ENCODE assay signal across 20 cellular contexts in genomic region chr11:110896358-110896757, GRCh38.
A peak's percentile ranks its signal among the peaks of the same experiment; 100 is the strongest.
DNase-seq lines count a peak whose midpoint lies in the region; ATAC-seq and TF ChIP-seq lines count a peak whose summit lies in the region.
"Had no signal": no experiment of that assay in that cellular context is flagged by ENCODE, and none has a peak within 500 bp of the region (broad histone marks: within the 10 kb centered on the region; RNA-seq: fewer than 3 reads in every experiment).

No MANE protein-coding gene starts in this region.

- TF ChIP-seq CTCF in astrocyte of the cerebellum (IDR thresholded peaks at IDR 0.05; ENCODE audit: low read depth, low read length, missing control alignments): no peak
- no peak for TF ChIP-seq CTCF in kidney epithelial cell (IDR thresholded peaks at IDR 0.05; ENCODE audit: insufficient read depth, low read length, poor library complexity, severe bottlenecking)
- no peak for TF ChIP-seq CTCF in nephron progenitor cell (IDR thresholded peaks at IDR 0.05)
- TF ChIP-seq CTCF in GM23338 (conservative IDR thresholded peaks at IDR 0.05; ENCODE audit: low read depth in 2 of 2): no peak

- H3K27me3 ChIP-seq in kidney epithelial cell (ENCODE audit: control insufficient read depth, insufficient read depth, low read length) (no peaks in the 10 kb centered on the region), GM23338 (ENCODE audit: insufficient read depth) (no peaks in the 10 kb centered on the region)
- H3K27me3 ChIP-seq: BE2C, gastrocnemius medialis, upper lobe of right lung had no signal

- no peak overlapping the region for H3K4me3 ChIP-seq in astrocyte of the cerebellum (ENCODE audit: low read depth, low read length)
- H3K4me3 ChIP-seq in kidney epithelial cell (ENCODE audit: low read depth, low read length): no peak overlapping the region
- no peak overlapping the region for H3K4me3 ChIP-seq in GM23338
- H3K4me3 ChIP-seq: gastrocnemius medialis, upper lobe of right lung had no signal

- ATAC-seq in GM23338: no peak
- no peak for ATAC-seq in HG02678 (IDR thresholded peaks at IDR 0.05; ENCODE audit: unreplicated experiment)
- ATAC-seq: activated naive CD8-positive, alpha-beta T cell treated with anti-CD3 and anti-CD28 coated beads, Interleukin-2, amount 50 U/mL, for 24 hours; Panc1; T-cell; upper lobe of right lung had no signal

- H3K4me2 ChIP-seq in GM23338: no peak overlapping the region

- no peaks in the 10 kb centered on the region for H3K4me1 ChIP-seq in GM23338 (ENCODE audit: insufficient read depth)
- H3K4me1 ChIP-seq: BE2C, upper lobe of right lung had no signal

- H3K27me3 Mint-ChIP-seq in nephron progenitor cell (ENCODE audit: low read depth, poor library complexity) (no peaks in the 10 kb centered on the region), GM23338 (ENCODE audit: insufficient read depth, low read depth, poor library complexity) (no peaks in the 10 kb centered on the region)
- H3K27me3 Mint-ChIP-seq: activated naive CD8-positive, alpha-beta T cell treated with anti-CD3 and anti-CD28 coated beads, Interleukin-2, amount 50 U/mL, for 24 hours had no signal

- H3K27ac ChIP-seq in GM23338 (ENCODE audit: low read depth): no peak overlapping the region
- H3K27ac ChIP-seq: gastrocnemius medialis, upper lobe of right lung had no signal

- in situ Hi-C loops in ACHN (cut with HindIII; ENCODE audit: low pct_ligation_motif_present, low pct_unique_long_range_greater_than_20kb, low sequenced_read_pairs) (no loop called here), astrocyte of the cerebellum (cut with HindIII; ENCODE audit: low sequenced_read_pairs) (no loop called here)

- H3K9me3 Mint-ChIP-seq in nephron progenitor cell (peaks cover 3% of the 10 kb centered on the region), GM23338 (no peaks in the 10 kb centered on the region)
- H3K9me3 Mint-ChIP-seq: activated naive CD8-positive, alpha-beta T cell treated with anti-CD3 and anti-CD28 coated beads, Interleukin-2, amount 50 U/mL, for 24 hours; dendritic cell treated with granulocyte-macrophage colony-stimulating factor and Interleukin-4, amounts not matched to agents 40 ng/mL and 50 ng/mL, for 4 days had no signal

- no peaks in the 10 kb centered on the region for H3K4me1 Mint-ChIP-seq in nephron progenitor cell
- peaks cover 2% of the 10 kb centered on the region; the same call in 1 of the 3 replicates for H3K4me1 Mint-ChIP-seq in GM23338
- H3K4me1 Mint-ChIP-seq: activated naive CD8-positive, alpha-beta T cell treated with anti-CD3 and anti-CD28 coated beads, Interleukin-2, amount 50 U/mL, for 24 hours; T-cell had no signal

- H3K36me3 ChIP-seq in kidney epithelial cell (ENCODE audit: control insufficient read depth, insufficient read depth, low read length) (no peaks in the 10 kb centered on the region), GM23338 (ENCODE audit: insufficient read depth) (no peaks in the 10 kb centered on the region)
- H3K36me3 ChIP-seq: BE2C, gastrocnemius medialis, upper lobe of right lung had no signal

- H3K9me2 ChIP-seq in GM23338 (ENCODE audit: insufficient read depth): 0 out of 2 replicates have a peak, but pooled peaks cover 8% of the 10 kb centered on the region

- no peak overlapping the region for H2AFZ ChIP-seq in GM23338

- DNase-seq in ACHN: peak; percentile 32
- DNase-seq in HS-5 (ENCODE audit: low read depth): peak; percentile 45
- DNase-seq in astrocyte of the cerebellum (ENCODE audit: low read depth): peak; percentile 66
- DNase-seq in kidney epithelial cell (ENCODE audit: low read depth): peak; percentile 39
- no peak for DNase-seq in nephron progenitor cell
- no peak for DNase-seq in GM23338 (ENCODE audit: low spot score)
- no peak for DNase-seq in NOMO-1 treated with dmso at 0.1 percent for 144 hours (lab: John Stamatoyannopoulos, UW; ENCODE audit: unreplicated experiment)
- DNase-seq: activated naive CD8-positive, alpha-beta T cell treated with anti-CD3 and anti-CD28 coated beads, Interleukin-2, amount 50 U/mL, for 24 hours; activated T-cell treated with anti-CD3 and anti-CD28 coated beads for 4 hours; BE2C; gastrocnemius medialis; NCI-H1092; NCI-H345; retina; stimulated activated CD4-positive, alpha-beta T cell treated with anti-CD3 and anti-CD28 coated beads, Interleukin-2, amount 100 ng/mL, for 48 hours; T-cell; upper lobe of right lung had no signal

- H3K27ac Mint-ChIP-seq in nephron progenitor cell (no peak overlapping the region), GM23338 (no peak overlapping the region)
- H3K27ac Mint-ChIP-seq: activated naive CD8-positive, alpha-beta T cell treated with anti-CD3 and anti-CD28 coated beads, Interleukin-2, amount 50 U/mL, for 24 hours; dendritic cell treated with granulocyte-macrophage colony-stimulating factor and Interleukin-4, amounts not matched to agents 40 ng/mL and 50 ng/mL, for 4 days; T-cell had no signal

- H3K36me3 Mint-ChIP-seq in nephron progenitor cell (ENCODE audit: low read depth): no peaks in the 10 kb centered on the region
- H3K36me3 Mint-ChIP-seq in GM23338 (ENCODE audit: low read depth): no peaks in the 10 kb centered on the region
- H3K36me3 Mint-ChIP-seq: T-cell had no signal

- H4K20me1 ChIP-seq in GM23338 (replicated peaks; ENCODE audit: insufficient read depth): no peaks in the 10 kb centered on the region

- H3F3A ChIP-seq in GM23338 (replicated peaks; ENCODE audit: low read depth): no peaks in the 10 kb centered on the region

- no peaks in the 10 kb centered on the region for H3K79me2 ChIP-seq in GM23338 (replicated peaks; ENCODE audit: insufficient read depth)

- H3K4me3 Mint-ChIP-seq in nephron progenitor cell (no peak overlapping the region), GM23338 (no peak overlapping the region)
- H3K4me3 Mint-ChIP-seq: activated naive CD8-positive, alpha-beta T cell treated with anti-CD3 and anti-CD28 coated beads, Interleukin-2, amount 50 U/mL, for 24 hours; dendritic cell treated with granulocyte-macrophage colony-stimulating factor and Interleukin-4, amounts not matched to agents 40 ng/mL and 50 ng/mL, for 4 days; T-cell had no signal

TF ChIP-seq in GM23338, 12 proteins besides CTCF, POLR2A, EP300 and RAD21 (continues in another document):
- no peak for TF ChIP-seq JUNB (IDR thresholded peaks at IDR 0.05; ENCODE audit: unreplicated experiment)
- TF ChIP-seq CREB1 (CRISPR knock-in tag; IDR thresholded peaks at IDR 0.05; ENCODE audit: low read depth): no peak
- no peak for TF ChIP-seq POLR2AphosphoS5 (IDR thresholded peaks at IDR 0.05; ENCODE audit: low read depth)
- no peak for TF ChIP-seq EZH2 (IDR thresholded peaks at IDR 0.05; ENCODE audit: low read depth, unreplicated experiment)
- TF ChIP-seq ZNF462 (CRISPR knock-in tag; IDR thresholded peaks at IDR 0.05): no peak

Comparison
In these comparisons a context has a peak if more than half of its experiments do, and no peak if none do; other contexts are left out.
1. DNase-seq: peak in ACHN (single experiment), HS-5 (single experiment), astrocyte of the cerebellum (single experiment) and kidney epithelial cell (single experiment); none in nephron progenitor cell (single experiment), GM23338 (single experiment) and NOMO-1 treated with dmso at 0.1 percent for 144 hours (single experiment).